ENCODE assay signal across 10 cellular contexts in genomic region chr7:74231232-74231590, GRCh38. TPM values are rescaled to one million over a fixed set of nuclear protein-coding genes. Genes with fewer than 3 reads are reported as not detected.
DNase-seq lines count a peak whose midpoint lies in the region; ATAC-seq and TF ChIP-seq lines count a peak whose summit lies in the region.
"Had no signal": no experiment of that assay in that cellular context is flagged by ENCODE, and none has a peak within 500 bp of the region (broad histone marks: within the 10 kb centered on the region; RNA-seq: fewer than 3 reads in every experiment).

No MANE protein-coding gene starts in this region.

- H3K9me3 Mint-ChIP-seq in activated T-cell treated with anti-CD3 and anti-CD28 coated beads, Interleukin-2, amount 50 U/mL, for 24 hours, result no peaks in the 10 kb centered on the region
- H3K9me3 Mint-ChIP-seq in activated T-cell treated with anti-CD3 and anti-CD28 coated beads, Interleukin-2, amount 50 U/mL, for 72 hours, result no peaks in the 10 kb centered on the region
- H3K9me3 Mint-ChIP-seq in stimulated activated naive CD8-positive, alpha-beta T cell treated with anti-CD3 and anti-CD28 coated beads, Interleukin-15, Interleukin-2, amounts not matched to agents 100 ng/mL and 50 ng/mL, for 24 hours, result no peaks in the 10 kb centered on the region
- H3K9me3 Mint-ChIP-seq in endodermal cell, result no peaks in the 10 kb centered on the region
- H3K9me3 Mint-ChIP-seq: GM23338 had no signal

- POLR2A ChIA-PET in IMR-90 (lab: Charles Lee; ENCODE audit: unreplicated experiment), result no interaction called here

- no peak overlapping the region for H2BK15ac ChIP-seq in IMR-90 (ENCODE audit: low read depth, low read length)

- no peak overlapping the region for H2BK120ac ChIP-seq in IMR-90 (ENCODE audit: low read depth, low read length)

- H3K36me3 Mint-ChIP-seq in activated T-cell treated with anti-CD3 and anti-CD28 coated beads, Interleukin-2, amount 50 U/mL, for 24 hours (ENCODE audit: low read depth), result peaks cover 88% of the 10 kb centered on the region
- peaks cover 9 to 38% of the 10 kb centered on the region in 2 donors for H3K36me3 Mint-ChIP-seq in activated T-cell treated with anti-CD3 and anti-CD28 coated beads, Interleukin-2, amount 50 U/mL, for 72 hours (ENCODE audit: insufficient read depth in 2 of 2)
- peaks cover 63% of the 10 kb centered on the region for H3K36me3 Mint-ChIP-seq in stimulated activated naive CD8-positive, alpha-beta T cell treated with anti-CD3 and anti-CD28 coated beads, Interleukin-15, Interleukin-2, amounts not matched to agents 100 ng/mL and 50 ng/mL, for 24 hours (ENCODE audit: low read depth)
- H3K36me3 Mint-ChIP-seq in endodermal cell (ENCODE audit: low read depth), result peaks cover 73% of the 10 kb centered on the region

- H3K27ac Mint-ChIP-seq in activated T-cell treated with anti-CD3 and anti-CD28 coated beads, Interleukin-2, amount 50 U/mL, for 24 hours, result peak overlapping the region; percentile 33
- H3K27ac Mint-ChIP-seq in activated T-cell treated with anti-CD3 and anti-CD28 coated beads, Interleukin-2, amount 50 U/mL, for 72 hours, result no peak overlapping the region
- H3K27ac Mint-ChIP-seq in stimulated activated naive CD8-positive, alpha-beta T cell treated with anti-CD3 and anti-CD28 coated beads, Interleukin-15, Interleukin-2, amounts not matched to agents 100 ng/mL and 50 ng/mL, for 24 hours, result peak overlapping the region; percentile 70
- no peak overlapping the region for H3K27ac Mint-ChIP-seq in endodermal cell
- H3K27ac Mint-ChIP-seq: GM23338 had no signal

- no peak overlapping the region for H3K18ac ChIP-seq in IMR-90 (ENCODE audit: low read depth, low read length)

- no TSS peak for BruUV-seq in IMR-90 (replicated peaks; lab: Mats Ljungman, UMichigan)

- in situ Hi-C loops in IMR-90 (cut with MboI; ENCODE audit: low sequenced_read_pairs), result loop anchor here (25.0 kb wide), 1 partner anchor 131 kb away; no protein-coding TSS in a partner anchor

- no peak overlapping the region for H3K4me2 ChIP-seq in IMR-90 (ENCODE audit: low read depth, low read length)
- H3K4me2 ChIP-seq: GM23338 had no signal

- H2AFZ ChIP-seq in IMR-90 (replicated peaks; ENCODE audit: low read length, poor library complexity), result no peak overlapping the region
- H2AFZ ChIP-seq: GM23338 had no signal

- peaks cover 9% of the 10 kb centered on the region for H3K4me1 ChIP-seq in IMR-90 (ENCODE audit: control insufficient read depth, insufficient read depth, low read length)
- H3K4me1 ChIP-seq in endodermal cell (ENCODE audit: control insufficient read depth, insufficient read depth, low read length), result no peaks in the 10 kb centered on the region

- H3K4me3 ChIP-seq in H7 (ENCODE audit: insufficient read depth, low read depth, low read length) (no peak overlapping the region), IMR-90 (ENCODE audit: insufficient read depth, low read depth, low read length) (no peak overlapping the region), endodermal cell (ENCODE audit: low read length) (no peak overlapping the region)
- H3K4me3 ChIP-seq: GM23338 had no signal

- no peaks in the 10 kb centered on the region for H3K27me3 Mint-ChIP-seq in activated T-cell treated with anti-CD3 and anti-CD28 coated beads, Interleukin-2, amount 50 U/mL, for 24 hours
- H3K27me3 Mint-ChIP-seq in activated T-cell treated with anti-CD3 and anti-CD28 coated beads, Interleukin-2, amount 50 U/mL, for 72 hours (ENCODE audit: low read depth), result no peaks in the 10 kb centered on the region
- no peaks in the 10 kb centered on the region for H3K27me3 Mint-ChIP-seq in stimulated activated naive CD8-positive, alpha-beta T cell treated with anti-CD3 and anti-CD28 coated beads, Interleukin-15, Interleukin-2, amounts not matched to agents 100 ng/mL and 50 ng/mL, for 24 hours
- no peaks in the 10 kb centered on the region for H3K27me3 Mint-ChIP-seq in endodermal cell (ENCODE audit: insufficient read depth)

- H3K9me3 ChIP-seq in IMR-90 (ENCODE audit: control insufficient read depth, insufficient read depth, low read length), result no peaks in the 10 kb centered on the region
- no peaks in the 10 kb centered on the region for H3K9me3 ChIP-seq in endodermal cell (ENCODE audit: control insufficient read depth, low read length)

- no peak for ATAC-seq in activated T-cell treated with anti-CD3 and anti-CD28 coated beads, Interleukin-2, amount 50 U/mL, for 72 hours (replicated peaks in 1 of 2)
- no peak for ATAC-seq in IMR-90 (ENCODE audit: low read depth)
- ATAC-seq: GM23338 had no signal

- H3K9me1 ChIP-seq in IMR-90 (ENCODE audit: insufficient read depth, low read length), result peaks cover 10% of the 10 kb centered on the region

- H2BK5ac ChIP-seq in IMR-90 (ENCODE audit: low read depth, low read length, poor library complexity, severe bottlenecking), result no peak overlapping the region

- H2AK5ac ChIP-seq in IMR-90 (ENCODE audit: low read depth, low read length), result 0 out of 2 replicates have a peak overlapping the region, but pooled peaks have one; percentile 39

- no peaks in the 10 kb centered on the region for H3K4me1 Mint-ChIP-seq in activated T-cell treated with anti-CD3 and anti-CD28 coated beads, Interleukin-2, amount 50 U/mL, for 24 hours (ENCODE audit: low read depth)
- H3K4me1 Mint-ChIP-seq in activated T-cell treated with anti-CD3 and anti-CD28 coated beads, Interleukin-2, amount 50 U/mL, for 72 hours (ENCODE audit: low read depth), result no peaks in the 10 kb centered on the region
- H3K4me1 Mint-ChIP-seq in stimulated activated naive CD8-positive, alpha-beta T cell treated with anti-CD3 and anti-CD28 coated beads, Interleukin-15, Interleukin-2, amounts not matched to agents 100 ng/mL and 50 ng/mL, for 24 hours (ENCODE audit: low read depth), result peaks cover 31% of the 10 kb centered on the region
- H3K4me1 Mint-ChIP-seq in endodermal cell, result no peaks in the 10 kb centered on the region
- H3K4me1 Mint-ChIP-seq: GM23338 had no signal

- H3K56ac ChIP-seq in IMR-90 (ENCODE audit: extremely low read depth, insufficient read depth, low read length), result no peak overlapping the region

- dilution Hi-C loops in IMR-90 (cut with HindIII; ENCODE audit: low sequenced_read_pairs, unreplicated experiment), result no loop called here

- no peak overlapping the region for H3K27ac ChIP-seq in IMR-90 (ENCODE audit: insufficient read depth, low read length)
- H3K27ac ChIP-seq in endodermal cell (ENCODE audit: low read depth, low read length), result no peak overlapping the region

- H3K36me3 ChIP-seq in H7 (replicated peaks; ENCODE audit: control insufficient read depth, insufficient read depth, low read length), result peaks cover 35% of the 10 kb centered on the region
- H3K36me3 ChIP-seq in IMR-90 (ENCODE audit: control insufficient read depth, insufficient read depth, low read length), result peaks cover 21% of the 10 kb centered on the region
- peaks cover 71% of the 10 kb centered on the region for H3K36me3 ChIP-seq in endodermal cell (ENCODE audit: control insufficient read depth, insufficient read depth, low read length)

- H3K4ac ChIP-seq in IMR-90 (ENCODE audit: low read depth, low read length), result no peak overlapping the region

- no peak for TF ChIP-seq POLR2A in IMR-90 (IDR thresholded peaks at IDR 0.05; ENCODE audit: low read depth, low read length)

- H3K14ac ChIP-seq in IMR-90 (replicated peaks; ENCODE audit: low read depth, low read length), result no peak overlapping the region

- H3K9ac ChIP-seq in IMR-90 (ENCODE audit: low read depth, low read length) (no peak overlapping the region), endodermal cell (ENCODE audit: extremely low read depth, low read length, poor library complexity, severe bottlenecking) (no peak overlapping the region)

- TF ChIP-seq CTCF in IMR-90 (conservative IDR thresholded peaks at IDR 0.05; ENCODE audit: low read depth, low read length) (no peak), endodermal cell (conservative IDR thresholded peaks at IDR 0.05) (no peak)

- no peak for DNase-seq in activated T-cell treated with anti-CD3 and anti-CD28 coated beads, Interleukin-2, amount 50 U/mL, for 24 hours
- DNase-seq in activated T-cell treated with anti-CD3 and anti-CD28 coated beads, Interleukin-2, amount 50 U/mL, for 72 hours, result no peak
- DNase-seq in H7 (peak; percentile 12), IMR-90 (no peak), SIG-M5 treated with dmso at 0.1 percent for 504 hours (lab: John Stamatoyannopoulos, UW; ENCODE audit: unreplicated experiment) (no peak), endodermal cell (no peak), T1000 (lab: John Stamatoyannopoulos, UW) (no peak)
- DNase-seq: NCI-H1694 had no signal

- no peak overlapping the region for H4K91ac ChIP-seq in IMR-90 (ENCODE audit: insufficient read depth, low read depth, low read length)

- H3K4me3 Mint-ChIP-seq in activated T-cell treated with anti-CD3 and anti-CD28 coated beads, Interleukin-2, amount 50 U/mL, for 24 hours, result no peak overlapping the region
- H3K4me3 Mint-ChIP-seq in activated T-cell treated with anti-CD3 and anti-CD28 coated beads, Interleukin-2, amount 50 U/mL, for 72 hours, result no peak overlapping the region
- H3K4me3 Mint-ChIP-seq in stimulated activated naive CD8-positive, alpha-beta T cell treated with anti-CD3 and anti-CD28 coated beads, Interleukin-15, Interleukin-2, amounts not matched to agents 100 ng/mL and 50 ng/mL, for 24 hours, result peak overlapping the region; percentile 13
- no peak overlapping the region for H3K4me3 Mint-ChIP-seq in endodermal cell
- H3K4me3 Mint-ChIP-seq: GM23338 had no signal

- H2BK20ac ChIP-seq in IMR-90 (ENCODE audit: low read depth, low read length), result no peak overlapping the region

- H2AK9ac ChIP-seq in IMR-90 (replicated peaks; ENCODE audit: low read depth, low read length, poor library complexity), result no peak overlapping the region

- no peak overlapping the region for H4K5ac ChIP-seq in IMR-90 (ENCODE audit: low read depth, low read length)

- H4K20me1 ChIP-seq in IMR-90 (ENCODE audit: insufficient read depth, low read length), result peaks cover 17% of the 10 kb centered on the region

- H3K79me1 ChIP-seq in IMR-90 (ENCODE audit: low read depth in 1 of 2, low read length in 2 of 2), result peaks cover 0 to 7% of the 10 kb centered on the region in 2 experiments; a peak in 1 of 4 replicates

- 96% methylated on average over 7 of the region's 12 CpGs; no CpG with 5 or more reads in 1 of the 2 experiments for WGBS in IMR-90 (ENCODE audit: extremely low coverage in 2 of 2, insufficient read length in 1 of 2), 2 experiments
- 95 to 96% methylated on average over 10 to 12 of the region's 12 CpGs for WGBS in endodermal cell (ENCODE audit: insufficient coverage in 1 of 2, insufficient read length in 1 of 2), 2 experiments

- H3K23ac ChIP-seq in IMR-90 (ENCODE audit: low read depth, low read length), result no peak overlapping the region

- no peak overlapping the region for H4K8ac ChIP-seq in IMR-90 (ENCODE audit: low read depth in 2 of 2, low read length in 2 of 2)

- CTCF ChIA-PET in IMR-90 (lab: Yijun Ruan, JAX), result interaction anchor here (0.6 kb wide), 1 partner anchor 33 kb away, joined by 3 read pairs; no protein-coding TSS in a partner anchor

- no peak for TF ChIP-seq RAD21 in IMR-90 (IDR thresholded peaks at IDR 0.05; ENCODE audit: low read length)

- H3K27me3 ChIP-seq in H7 (ENCODE audit: control insufficient read depth, insufficient read depth, low read length), result no peaks in the 10 kb centered on the region
- H3K27me3 ChIP-seq in IMR-90 (ENCODE audit: control insufficient read depth, insufficient read depth, low read length), result no peaks in the 10 kb centered on the region
- no peaks in the 10 kb centered on the region for H3K27me3 ChIP-seq in endodermal cell (ENCODE audit: control insufficient read depth, insufficient read depth, low read length, poor library complexity, severe bottlenecking)

- intact Hi-C loops in IMR-90 (cut with micrococcal nuclease), result no loop called here

RNA-seq across cellular contexts. Expression of gene LAT2, which starts 21.4 kb away (rescaled TPM):
- 1 to 10 TPM; 3.7 to 7.6 TPM for total RNA-seq in activated T-cell treated with anti-CD3 and anti-CD28 coated beads, Interleukin-2, amount 50 U/mL, for 72 hours
- 0.87 TPM in 1 of 2 replicates, not detected in the other for total RNA-seq in H7 (2014; rRNA removed; shearing (Covaris generic))
- total RNA-seq in IMR-90 (2012; rRNA removed) (under 0.01 and 0.36 TPM in 2 replicates), endodermal cell (1 to 10 TPM in 1 of 2 donors, under 1 TPM in 1; 0.55 to 1.0 TPM)
- polyA plus RNA-seq in IMR-90 (2012; rRNA removed), result 0.50 and 0.77 TPM in 2 replicates
- 0.41 and 0.60 TPM in 2 replicates for polyA plus RNA-seq in IMR-90 (2012; cell fraction: cytosol; rRNA removed)
- polyA plus RNA-seq in IMR-90 (2012; cell fraction: nucleus; rRNA removed; ENCODE audit: low replicate concordance), result 3.3 and 4.1 TPM in 2 replicates
- polyA plus RNA-seq in endodermal cell (2013, experiment 1 of 2), result 0.14 TPM
- polyA plus RNA-seq in endodermal cell (2013, experiment 2 of 2), result not detected
- total RNA-seq: GM23338 had no signal

RNA-seq across cellular contexts. Expression of gene RFC2, which starts 23.0 kb away (rescaled TPM):
- 10 to 100 TPM; 62.9 to 95.3 TPM for total RNA-seq in activated T-cell treated with anti-CD3 and anti-CD28 coated beads, Interleukin-2, amount 50 U/mL, for 72 hours
- total RNA-seq in H7 (2014; rRNA removed; shearing (Covaris generic)), result 109 and 126 TPM in 2 replicates
- total RNA-seq in IMR-90 (2012; rRNA removed) (33.9 and 37.8 TPM in 2 replicates), endodermal cell (10 to 100 TPM; 56.7 to 71.6 TPM)
- 23.2 and 25.2 TPM in 2 replicates for polyA plus RNA-seq in IMR-90 (2012; rRNA removed)
- polyA plus RNA-seq in IMR-90 (2012; cell fraction: cytosol; rRNA removed), result 11.9 and 31.1 TPM in 2 replicates
- 4.2 and 7.5 TPM in 2 replicates for polyA plus RNA-seq in IMR-90 (2012; cell fraction: nucleus; rRNA removed; ENCODE audit: low replicate concordance)
- polyA plus RNA-seq in endodermal cell (2013, experiment 1 of 2), result 51.0 TPM
- 47.1 TPM for polyA plus RNA-seq in endodermal cell (2013, experiment 2 of 2)

RNA-seq across cellular contexts. Expression of gene EIF4H, which starts 57.1 kb away (rescaled TPM):
- total RNA-seq in activated T-cell treated with anti-CD3 and anti-CD28 coated beads, Interleukin-2, amount 50 U/mL, for 72 hours, result 100 to 1,000 TPM; 452 to 457 TPM
- total RNA-seq in H7 (2014; rRNA removed; shearing (Covaris generic)), result 316 and 343 TPM in 2 replicates
- total RNA-seq in IMR-90 (2012; rRNA removed) (241 and 269 TPM in 2 replicates), endodermal cell (100 to 1,000 TPM; 305 to 346 TPM)
- polyA plus RNA-seq in IMR-90 (2012; rRNA removed), result 292 and 321 TPM in 2 replicates
- polyA plus RNA-seq in IMR-90 (2012; cell fraction: cytosol; rRNA removed), result 244 and 296 TPM in 2 replicates
- polyA plus RNA-seq in IMR-90 (2012; cell fraction: nucleus; rRNA removed; ENCODE audit: low replicate concordance), result 160 and 211 TPM in 2 replicates
- 288 TPM for polyA plus RNA-seq in endodermal cell (2013, experiment 1 of 2)
- 274 TPM for polyA plus RNA-seq in endodermal cell (2013, experiment 2 of 2)

RNA-seq across cellular contexts. Expression of gene CLIP2, which starts 58.0 kb away (rescaled TPM):
- 1 to 10 TPM; 2.4 to 3.2 TPM for total RNA-seq in activated T-cell treated with anti-CD3 and anti-CD28 coated beads, Interleukin-2, amount 50 U/mL, for 72 hours
- total RNA-seq in H7 (2014; rRNA removed; shearing (Covaris generic)), result 30.1 and 43.6 TPM in 2 replicates
- total RNA-seq in IMR-90 (2012; rRNA removed) (18.1 and 20.3 TPM in 2 replicates), endodermal cell (10 to 100 TPM; 44.3 to 57.2 TPM)
- 20.7 and 23.3 TPM in 2 replicates for polyA plus RNA-seq in IMR-90 (2012; rRNA removed)
- polyA plus RNA-seq in IMR-90 (2012; cell fraction: cytosol; rRNA removed), result 14.7 and 18.2 TPM in 2 replicates
- 16.4 and 26.3 TPM in 2 replicates for polyA plus RNA-seq in IMR-90 (2012; cell fraction: nucleus; rRNA removed; ENCODE audit: low replicate concordance)
- polyA plus RNA-seq in endodermal cell (2013, experiment 1 of 2), result 32.1 TPM
- 33.9 TPM for polyA plus RNA-seq in endodermal cell (2013, experiment 2 of 2)

Comparison
In these comparisons a context has a peak if more than half of its experiments do, and no peak if none do; other contexts are left out.
1. H3K27ac Mint-ChIP-seq: peak in activated T-cell treated with anti-CD3 and anti-CD28 coated beads, Interleukin-2, amount 50 U/mL, for 24 hours (single experiment) and stimulated activated naive CD8-positive, alpha-beta T cell treated with anti-CD3 and anti-CD28 coated beads, Interleukin-15, Interleukin-2, amounts not matched to agents 100 ng/mL and 50 ng/mL, for 24 hours (single experiment); none in activated T-cell treated with anti-CD3 and anti-CD28 coated beads, Interleukin-2, amount 50 U/mL, for 72 hours (single experiment) and endodermal cell (single experiment).